In the genomic region with DNA sequence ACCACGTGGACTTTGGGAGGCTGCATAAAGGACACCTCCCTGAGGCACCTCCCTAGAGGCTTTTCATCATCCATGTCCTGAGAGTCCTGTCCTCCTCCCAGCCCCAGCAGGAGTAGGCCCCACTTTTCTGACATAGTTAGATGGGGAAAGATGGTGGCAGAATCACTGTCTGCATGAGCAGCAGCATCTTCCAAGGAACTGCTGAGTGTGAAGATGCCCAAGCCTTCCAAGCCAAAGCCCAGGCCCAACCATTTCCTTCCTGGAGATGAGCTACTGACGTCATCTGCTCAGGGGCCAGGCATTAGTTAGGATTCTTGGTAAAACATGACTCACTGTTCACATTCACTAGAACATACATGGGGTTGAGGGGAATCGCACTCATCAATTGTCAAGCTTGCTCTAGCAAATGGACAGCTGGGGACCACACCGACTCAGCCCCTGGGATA, we compare ENCODE assay signal across 9 cellular contexts. TPM values are rescaled to one million over a fixed set of nuclear protein-coding genes. Genes with fewer than 3 reads are reported as not detected.
DNase-seq lines count a peak whose midpoint lies in the region; ATAC-seq and TF ChIP-seq lines count a peak whose summit lies in the region.
"Had no signal": no experiment of that assay in that cellular context is flagged by ENCODE, and none has a peak within 500 bp of the region (broad histone marks: within the 10 kb centered on the region; RNA-seq: fewer than 3 reads in every experiment).

No MANE protein-coding gene starts in this region.

- no peak overlapping the region for H3K27ac ChIP-seq in CD8-positive, alpha-beta T cell (ENCODE audit: low read depth, low read length)

- POLR2A ChIA-PET in CD8-positive, alpha-beta T cell (lab: Charles Lee) = no interaction called here
- POLR2A ChIA-PET in Caco-2 (lab: Charles Lee) = no interaction called here

- peak overlapping the region; percentile 97 for H3K27ac Mint-ChIP-seq in dendritic cell treated with granulocyte-macrophage colony-stimulating factor and Interleukin-4, amounts not matched to agents 40 ng/mL and 50 ng/mL, for 4 days
- no peak overlapping the region for H3K27ac Mint-ChIP-seq in CD8-positive, alpha-beta T cell
- no peak overlapping the region for H3K27ac Mint-ChIP-seq in Caco-2 (ENCODE audit: unreplicated experiment)

- peak; percentile 80 for DNase-seq in activated CD4-positive, alpha-beta T cell treated with anti-CD3 and anti-CD28 coated beads for 48 hours
- no peak for DNase-seq in activated CD4-positive, alpha-beta T cell treated with anti-CD3 and anti-CD28 coated beads, Interleukin-2, amount 50 U/mL, for 1 hour
- DNase-seq in RPMI7951 (ENCODE audit: low read depth) = peak; percentile 84
- peak; percentile 81 for DNase-seq in stimulated activated CD4-positive, alpha-beta T cell treated with anti-CD3 and anti-CD28 coated beads, Interleukin-1b, Interleukin-23, amount 100 ng/mL, for 48 hours
- no peak for DNase-seq in CD8-positive, alpha-beta T cell
- no peak for DNase-seq in Caco-2
- no peak for DNase-seq in SW480 (ENCODE audit: low spot score)
- DNase-seq: AML-193 had no signal

- no peaks in the 10 kb centered on the region for H3K27me3 Mint-ChIP-seq in dendritic cell treated with granulocyte-macrophage colony-stimulating factor and Interleukin-4, amounts not matched to agents 40 ng/mL and 50 ng/mL, for 4 days
- H3K27me3 Mint-ChIP-seq in CD8-positive, alpha-beta T cell (ENCODE audit: low read depth) = no peaks in the 10 kb centered on the region
- no peaks in the 10 kb centered on the region for H3K27me3 Mint-ChIP-seq in Caco-2 (ENCODE audit: insufficient read depth, unreplicated experiment)

- H3K36me3 Mint-ChIP-seq in dendritic cell treated with granulocyte-macrophage colony-stimulating factor and Interleukin-4, amounts not matched to agents 40 ng/mL and 50 ng/mL, for 4 days (ENCODE audit: low read depth) = peaks cover 91% of the 10 kb centered on the region
- H3K36me3 Mint-ChIP-seq in CD8-positive, alpha-beta T cell = no peaks in the 10 kb centered on the region
- peaks cover 5% of the 10 kb centered on the region for H3K36me3 Mint-ChIP-seq in Caco-2 (ENCODE audit: insufficient read depth, unreplicated experiment)

- H3K9me3 Mint-ChIP-seq in dendritic cell treated with granulocyte-macrophage colony-stimulating factor and Interleukin-4, amounts not matched to agents 40 ng/mL and 50 ng/mL, for 4 days = no peaks in the 10 kb centered on the region
- no peaks in the 10 kb centered on the region for H3K9me3 Mint-ChIP-seq in CD8-positive, alpha-beta T cell
- no peaks in the 10 kb centered on the region for H3K9me3 Mint-ChIP-seq in Caco-2 (ENCODE audit: unreplicated experiment)

- H3K27me3 ChIP-seq in CD8-positive, alpha-beta T cell (ENCODE audit: insufficient read depth, low read length) = no peaks in the 10 kb centered on the region
- H3K27me3 ChIP-seq in Caco-2 (replicated peaks; ENCODE audit: control insufficient read depth, insufficient read depth, low read length) = no peaks in the 10 kb centered on the region

- no peaks in the 10 kb centered on the region for H3K4me1 ChIP-seq in CD8-positive, alpha-beta T cell (ENCODE audit: insufficient read depth, low read length)
- H3K4me1 ChIP-seq in Caco-2 = no peaks in the 10 kb centered on the region

- no TSS peak for BruUV-seq in Caco-2 (replicated peaks; lab: Mats Ljungman, UMichigan)

- peak overlapping the region; percentile 9 for H3K4me3 Mint-ChIP-seq in dendritic cell treated with granulocyte-macrophage colony-stimulating factor and Interleukin-4, amounts not matched to agents 40 ng/mL and 50 ng/mL, for 4 days
- no peak overlapping the region for H3K4me3 Mint-ChIP-seq in CD8-positive, alpha-beta T cell
- H3K4me3 Mint-ChIP-seq in Caco-2 (ENCODE audit: unreplicated experiment) = no peak overlapping the region

- H3K36me3 ChIP-seq in CD8-positive, alpha-beta T cell (ENCODE audit: insufficient read depth, low read length) = no peaks in the 10 kb centered on the region
- no peaks in the 10 kb centered on the region for H3K36me3 ChIP-seq in Caco-2 (ENCODE audit: control insufficient read depth, insufficient read depth, low read length)

- peaks cover 91% of the 10 kb centered on the region for H3K4me1 Mint-ChIP-seq in dendritic cell treated with granulocyte-macrophage colony-stimulating factor and Interleukin-4, amounts not matched to agents 40 ng/mL and 50 ng/mL, for 4 days (ENCODE audit: low read depth)
- H3K4me1 Mint-ChIP-seq in CD8-positive, alpha-beta T cell (ENCODE audit: low read depth) = no peaks in the 10 kb centered on the region
- no peaks in the 10 kb centered on the region for H3K4me1 Mint-ChIP-seq in Caco-2 (ENCODE audit: low read depth, unreplicated experiment)

- TF ChIP-seq CTCF in CD8-positive, alpha-beta T cell (IDR thresholded peaks at IDR 0.05) = no peak
- no peak for TF ChIP-seq CTCF in Caco-2 (IDR thresholded peaks at IDR 0.05; ENCODE audit: insufficient read depth in 1 of 2, low read depth in 1 of 2, low read length in 1 of 2, severe bottlenecking in 1 of 2, unreplicated experiment in 1 of 2)

- H3K9me3 ChIP-seq in CD8-positive, alpha-beta T cell (ENCODE audit: low read length) = no peaks in the 10 kb centered on the region
- H3K9me3 ChIP-seq in Caco-2 = no peaks in the 10 kb centered on the region

- no peak for ATAC-seq in CD8-positive, alpha-beta T cell

- intact Hi-C loops in dendritic cell treated with granulocyte-macrophage colony-stimulating factor and Interleukin-4, amounts not matched to agents 40 ng/mL and 50 ng/mL, for 4 days (cut with micrococcal nuclease) = loop anchor here (2.0 kb wide), 1 partner anchor 15 kb away; no protein-coding TSS in a partner anchor
- intact Hi-C loops in CD8-positive, alpha-beta T cell (cut with DNase I, micrococcal nuclease) = no loop called here
- intact Hi-C loops in Caco-2 (cut with micrococcal nuclease; ENCODE audit: unreplicated experiment) = no loop called here

- CTCF ChIA-PET in CD8-positive, alpha-beta T cell (lab: Charles Lee) = interaction anchor here (1.6 kb wide), 1 partner anchor 96 kb away, joined by 4 read pairs; a partner anchor contains a TSS
- CTCF ChIA-PET in Caco-2 (lab: Charles Lee) = no interaction called here

- H3K4me3 ChIP-seq in CD8-positive, alpha-beta T cell (ENCODE audit: low read depth, low read length) = no peak overlapping the region
- H3K4me3 ChIP-seq in Caco-2 (ENCODE audit: low read depth, low read length) = no peak overlapping the region

RNA-seq across cellular contexts. Expression of a gene that starts 37.3 kb away (rescaled TPM):
- total RNA-seq in RPMI7951 (2014; rRNA removed; shearing (Covaris generic)) = 17.4 and 22.9 TPM in 2 replicates
- under 1 TPM; 0.90 to 0.92 TPM for total RNA-seq in CD8-positive, alpha-beta T cell
- total RNA-seq in Caco-2 (2022) = 13.6 and 15.4 TPM in 2 replicates

RNA-seq across cellular contexts. Expression of a gene that starts 47.8 kb away (rescaled TPM):
- total RNA-seq in RPMI7951 (2014; rRNA removed; shearing (Covaris generic)) = 13.9 and 16.0 TPM in 2 replicates
- total RNA-seq in CD8-positive, alpha-beta T cell = 10 to 100 TPM; 87.3 to 91.4 TPM
- 71.2 and 71.9 TPM in 2 replicates for total RNA-seq in Caco-2 (2022)

Comparison
In these comparisons a context has a peak if more than half of its experiments do, and no peak if none do; other contexts are left out.
1. DNase-seq: peak in activated CD4-positive, alpha-beta T cell treated with anti-CD3 and anti-CD28 coated beads for 48 hours (single experiment), RPMI7951 (single experiment) and stimulated activated CD4-positive, alpha-beta T cell treated with anti-CD3 and anti-CD28 coated beads, Interleukin-1b, Interleukin-23, amount 100 ng/mL, for 48 hours (single experiment); none in activated CD4-positive, alpha-beta T cell treated with anti-CD3 and anti-CD28 coated beads, Interleukin-2, amount 50 U/mL, for 1 hour (single experiment), CD8-positive, alpha-beta T cell (0 of 7), Caco-2 (0 of 2) and SW480 (single experiment).